27 cellular contexts compared by ENCODE assay signal in the genomic region with DNA sequence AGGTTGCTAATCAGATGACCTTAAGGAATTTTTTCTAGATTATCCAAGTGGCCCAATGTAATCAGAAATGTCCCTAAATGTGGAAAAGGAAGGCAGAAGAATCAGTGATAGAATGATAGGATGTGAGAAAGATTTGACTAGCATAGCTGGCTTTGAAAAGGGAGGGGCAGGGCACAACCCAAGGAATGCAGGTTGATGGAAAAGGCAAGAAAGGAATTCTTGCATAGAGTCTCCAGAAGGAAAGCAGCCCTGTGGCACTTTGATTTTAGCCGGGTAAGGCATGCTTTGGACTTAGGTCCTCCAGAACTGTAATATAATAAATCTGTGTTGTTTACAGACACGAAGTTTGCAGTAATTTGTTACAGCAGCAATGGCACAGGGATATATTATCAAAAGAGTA.
"Had no signal": no experiment of that assay in that cellular context is flagged by ENCODE, and none has a peak within 500 bp of the region (broad histone marks: within the 10 kb centered on the region; RNA-seq: fewer than 3 reads in every experiment).

No MANE protein-coding gene starts in this region.

- H3K27ac ChIP-seq: breast epithelium, esophagus squamous epithelium, heart right ventricle, left lung, lower lobe of right lung, neutrophil, thoracic aorta had no signal

- H3K27me3 ChIP-seq: breast epithelium, esophagus squamous epithelium, heart right ventricle, left lung, neutrophil had no signal

- H3K36me3 ChIP-seq: breast epithelium, esophagus squamous epithelium, heart right ventricle, left lung, lower lobe of right lung, neutrophil, thoracic aorta had no signal

- DNase-seq: activated CD4-positive, alpha-beta T cell treated with anti-CD3 and anti-CD28 coated beads for 1 hour; activated CD4-positive, alpha-beta T cell treated with anti-CD3 and anti-CD28 coated beads, Interleukin-2, amount 10 ng/mL, durations not matched to agents 7 days and 5 days; activated CD8-positive, alpha-beta T cell treated with anti-CD3 and anti-CD28 coated beads for 36 hours; activated naive CD4-positive, alpha-beta T cell; activated T-cell treated with anti-CD3 and anti-CD28 coated beads, Interleukin-2, amount 50 U/mL, for 72 hours; central memory CD4-positive, alpha-beta T cell; esophagus squamous epithelium; foreskin melanocyte; heart right ventricle; immature natural killer cell; left lung; lower lobe of right lung; mesenchymal stem cell; small intestine; stimulated activated CD4-positive, alpha-beta T cell treated with anti-CD3 and anti-CD28 coated beads, Interleukin-4, amount 100 ng/mL, for 24 hours; SW 1271; T1000; trophoblast cell had no signal

- H3K9me3 Mint-ChIP-seq: activated CD8-positive, alpha-beta T cell treated with anti-CD3 and anti-CD28 coated beads for 36 hours; activated T-cell treated with anti-CD3 and anti-CD28 coated beads, Interleukin-2, amount 50 U/mL, for 72 hours; immature natural killer cell; natural killer cell treated with Interleukin-12 subunit alpha and Interleukin-12 subunit beta and Interleukin-15 and Interleukin-18, amount 100 ng/mL, for 72 hours; stimulated activated effector memory CD8-positive, alpha-beta T cell treated with anti-CD3 and anti-CD28 coated beads, Interleukin-12 subunit alpha, Interleukin-12 subunit beta, amount 100 ng/mL, for 72 hours; stimulated activated naive CD8-positive, alpha-beta T cell treated with anti-CD3 and anti-CD28 coated beads, Interleukin-15, Interleukin-2, amounts not matched to agents 100 ng/mL and 50 ng/mL, for 24 hours; T-helper 1 cell treated with Interleukin-12 subunit alpha and Interleukin-12 subunit beta and Interleukin-4 antibody, amounts not matched to agents 30 μg/mL and 1 μg/mL, for 36 hours had no signal

- H3K4me1 ChIP-seq: breast epithelium, esophagus squamous epithelium had no signal

- H3K36me3 Mint-ChIP-seq: immature natural killer cell; natural killer cell treated with Interleukin-12 subunit alpha and Interleukin-12 subunit beta and Interleukin-15 and Interleukin-18, amount 100 ng/mL, for 72 hours had no signal

- H3K27ac Mint-ChIP-seq: activated CD4-positive, alpha-beta T cell treated with anti-CD3 and anti-CD28 coated beads, Interleukin-2, amount 10 ng/mL, durations not matched to agents 7 days and 5 days; activated CD8-positive, alpha-beta T cell treated with anti-CD3 and anti-CD28 coated beads for 36 hours; activated naive CD4-positive, alpha-beta T cell treated with anti-CD3 and anti-CD28 coated beads, Interleukin-2, amount 50 U/mL, for 72 hours; activated T-cell treated with anti-CD3 and anti-CD28 coated beads, Interleukin-2, amount 50 U/mL, for 72 hours; natural killer cell treated with Interleukin-12 subunit alpha and Interleukin-12 subunit beta and Interleukin-15 and Interleukin-18, amount 100 ng/mL, for 72 hours; progenitor cell of endocrine pancreas; stimulated activated effector memory CD8-positive, alpha-beta T cell treated with anti-CD3 and anti-CD28 coated beads, Interleukin-12 subunit alpha, Interleukin-12 subunit beta, amount 100 ng/mL, for 72 hours; stimulated activated naive CD8-positive, alpha-beta T cell treated with anti-CD3 and anti-CD28 coated beads, Interleukin-15, Interleukin-2, amounts not matched to agents 100 ng/mL and 50 ng/mL, for 24 hours; T-helper 1 cell treated with Interleukin-12 subunit alpha and Interleukin-12 subunit beta and Interleukin-4 antibody, amounts not matched to agents 30 μg/mL and 1 μg/mL, for 36 hours had no signal

- H3K27me3 Mint-ChIP-seq: activated CD4-positive, alpha-beta T cell treated with anti-CD3 and anti-CD28 coated beads, Interleukin-2, amount 10 ng/mL, durations not matched to agents 7 days and 5 days; activated CD8-positive, alpha-beta T cell treated with anti-CD3 and anti-CD28 coated beads for 36 hours; natural killer cell treated with Interleukin-12 subunit alpha and Interleukin-12 subunit beta and Interleukin-15 and Interleukin-18, amount 100 ng/mL, for 72 hours; progenitor cell of endocrine pancreas; stimulated activated naive CD8-positive, alpha-beta T cell treated with anti-CD3 and anti-CD28 coated beads, Interleukin-15, Interleukin-2, amounts not matched to agents 100 ng/mL and 50 ng/mL, for 24 hours had no signal

- H3K4me3 Mint-ChIP-seq: activated CD4-positive, alpha-beta T cell treated with anti-CD3 and anti-CD28 coated beads, Interleukin-2, amount 10 ng/mL, durations not matched to agents 7 days and 5 days; activated CD8-positive, alpha-beta T cell treated with anti-CD3 and anti-CD28 coated beads for 36 hours; activated T-cell treated with anti-CD3 and anti-CD28 coated beads, Interleukin-2, amount 50 U/mL, for 72 hours; immature natural killer cell; natural killer cell treated with Interleukin-12 subunit alpha and Interleukin-12 subunit beta and Interleukin-15 and Interleukin-18, amount 100 ng/mL, for 72 hours; stimulated activated effector memory CD8-positive, alpha-beta T cell treated with anti-CD3 and anti-CD28 coated beads, Interleukin-12 subunit alpha, Interleukin-12 subunit beta, amount 100 ng/mL, for 72 hours; stimulated activated naive CD8-positive, alpha-beta T cell treated with anti-CD3 and anti-CD28 coated beads, Interleukin-15, Interleukin-2, amounts not matched to agents 100 ng/mL and 50 ng/mL, for 24 hours; T-helper 1 cell treated with Interleukin-12 subunit alpha and Interleukin-12 subunit beta and Interleukin-4 antibody, amounts not matched to agents 30 μg/mL and 1 μg/mL, for 36 hours had no signal

- H3K9me3 ChIP-seq: breast epithelium, esophagus squamous epithelium, heart right ventricle, left lung, lower lobe of right lung, neutrophil, thoracic aorta had no signal

- H3K4me3 ChIP-seq: breast epithelium, esophagus squamous epithelium, heart right ventricle, left lung, lower lobe of right lung, thoracic aorta had no signal
